16 cellular contexts compared by ENCODE assay signal in genomic region chr7:55588379-55588699, GRCh38.
"Had no signal": no experiment of that assay in that cellular context is flagged by ENCODE, and none has a peak within 500 bp of the region (broad histone marks: within the 10 kb centered on the region; RNA-seq: fewer than 3 reads in every experiment).

No MANE protein-coding gene starts in this region.

- H3K4me1 Mint-ChIP-seq: brain, endodermal cell, neural progenitor cell had no signal

- H2AFZ ChIP-seq: neural progenitor cell had no signal

- H3K4me3 ChIP-seq: lung, neural progenitor cell, smooth muscle cell, transverse colon had no signal

- H3K36me3 Mint-ChIP-seq: activated naive CD8-positive, alpha-beta T cell; brain; neural progenitor cell had no signal

- H3K4me3 Mint-ChIP-seq: activated naive CD8-positive, alpha-beta T cell; brain; endodermal cell; neural progenitor cell had no signal

- H3K27ac ChIP-seq: neural progenitor cell, transverse colon had no signal

- H3K36me3 ChIP-seq: neural progenitor cell, transverse colon had no signal

- H3K27me3 ChIP-seq: neural progenitor cell, transverse colon had no signal

- H3K9me3 ChIP-seq: transverse colon had no signal

- H3K27me3 Mint-ChIP-seq: activated naive CD8-positive, alpha-beta T cell had no signal

- ATAC-seq: left cardiac atrium, right cardiac atrium had no signal

- H3K4me2 ChIP-seq: neural progenitor cell, smooth muscle cell had no signal

- DNase-seq: activated CD4-positive, alpha-beta T cell treated with anti-CD3 and anti-CD28 coated beads for 4 hours; activated effector memory CD4-positive, alpha-beta T cell treated with Interleukin-2 at 50 U/mL for 16 hours; amygdala; endodermal cell; glutamatergic neuron; left cardiac atrium; midbrain; right cardiac atrium; substantia nigra; T-helper 9 cell; transverse colon had no signal

- H3K9me3 Mint-ChIP-seq: neural progenitor cell had no signal

- H3K4me1 ChIP-seq: neural progenitor cell, transverse colon had no signal

- H3K9ac ChIP-seq: neural progenitor cell had no signal

- H3K27ac Mint-ChIP-seq: activated naive CD8-positive, alpha-beta T cell; brain; endodermal cell; neural progenitor cell had no signal
